In genomic region chr6:44935693-44936300, GRCh38 we compare ENCODE assay signal across 21 cellular contexts.
DNase-seq lines count a peak whose midpoint lies in the region; FAIRE-seq and TF ChIP-seq lines count a peak whose summit lies in the region.
"Had no signal": no experiment of that assay in that cellular context is flagged by ENCODE, and none has a peak within 500 bp of the region (broad histone marks: within the 10 kb centered on the region; RNA-seq: fewer than 3 reads in every experiment).

No MANE protein-coding gene starts in this region.

- H3K4me1 Mint-ChIP-seq in activated CD4-positive, alpha-beta T cell treated with anti-CD3 and anti-CD28 coated beads, Interleukin-2, amount 10 ng/mL, durations not matched to agents 24 days and 14 days, result peaks cover 41% of the 10 kb centered on the region
- H3K4me1 Mint-ChIP-seq in activated naive CD8-positive, alpha-beta T cell (ENCODE audit: low read depth), result peaks cover 65% of the 10 kb centered on the region
- H3K4me1 Mint-ChIP-seq: brain had no signal

- no peaks in the 10 kb centered on the region for H3K27me3 Mint-ChIP-seq in activated CD4-positive, alpha-beta T cell treated with anti-CD3 and anti-CD28 coated beads, Interleukin-2, amount 10 ng/mL, durations not matched to agents 24 days and 14 days
- no peaks in the 10 kb centered on the region for H3K27me3 Mint-ChIP-seq in activated naive CD8-positive, alpha-beta T cell
- H3K27me3 Mint-ChIP-seq: brain, naive B cell had no signal

- H3K36me3 Mint-ChIP-seq in activated CD4-positive, alpha-beta T cell treated with anti-CD3 and anti-CD28 coated beads, Interleukin-2, amount 10 ng/mL, durations not matched to agents 24 days and 14 days (ENCODE audit: low read depth), result peaks cover 17% of the 10 kb centered on the region
- H3K36me3 Mint-ChIP-seq in activated naive CD8-positive, alpha-beta T cell, result peaks cover 15% of the 10 kb centered on the region

- H3K36me3 ChIP-seq in KOPT-K1 (ENCODE audit: insufficient read depth, low read length), result no peaks in the 10 kb centered on the region
- H3K36me3 ChIP-seq: BLaER1 treated with 17β-estradiol and CSF1 and Interleukin-3, amounts not matched to agents 10 nM and 100 nM; Peyer's patch; prostate gland had no signal

- peaks cover 8% of the 10 kb centered on the region for H3K9me3 ChIP-seq in KOPT-K1 (ENCODE audit: insufficient read depth, low read length, poor library complexity, severe bottlenecking)
- H3K9me3 ChIP-seq: Peyer's patch, prostate gland had no signal

- TF ChIP-seq CTCF in D721Med (IDR thresholded peaks at IDR 0.05; ENCODE audit: insufficient read depth, missing control alignments), result no peak
- no peak for TF ChIP-seq CTCF in GM20000 (IDR thresholded peaks at IDR 0.05; ENCODE audit: extremely low read depth, missing control alignments)

- H3K27ac ChIP-seq in KOPT-K1 (ENCODE audit: low read depth, low read length, poor library complexity, severe bottlenecking), result peak overlapping the region; percentile 56
- H3K27ac ChIP-seq: BLaER1 treated with 17β-estradiol and CSF1 and Interleukin-3, amounts not matched to agents 10 nM and 100 nM; prostate gland had no signal

- intact Hi-C loops in activated CD4-positive, alpha-beta T cell treated with anti-CD3 and anti-CD28 coated beads, Interleukin-2, amount 10 ng/mL, durations not matched to agents 24 days and 14 days (cut with micrococcal nuclease), result no loop called here

- H3K4me3 Mint-ChIP-seq in activated CD4-positive, alpha-beta T cell treated with anti-CD3 and anti-CD28 coated beads, Interleukin-2, amount 10 ng/mL, durations not matched to agents 24 days and 14 days, result peak overlapping the region; percentile 53
- H3K4me3 Mint-ChIP-seq in activated naive CD8-positive, alpha-beta T cell, result peak overlapping the region; percentile 31
- H3K4me3 Mint-ChIP-seq: brain, naive B cell had no signal

- peak overlapping the region; percentile 80 for H3K27ac Mint-ChIP-seq in activated CD4-positive, alpha-beta T cell treated with anti-CD3 and anti-CD28 coated beads, Interleukin-2, amount 10 ng/mL, durations not matched to agents 24 days and 14 days
- peak overlapping the region; percentile 87 for H3K27ac Mint-ChIP-seq in activated naive CD8-positive, alpha-beta T cell
- H3K27ac Mint-ChIP-seq: brain had no signal

- FAIRE-seq in D721Med (lab: Jason Lieb, UNC), result no peak
- FAIRE-seq: endothelial cell of umbilical vein, keratinocyte had no signal

- DNase-seq in activated CD4-positive, alpha-beta T cell treated with anti-CD3 and anti-CD28 coated beads, Interleukin-2, amount 10 ng/mL, durations not matched to agents 24 days and 14 days, result peak; percentile 57
- DNase-seq in activated CD4-positive, alpha-beta T cell treated with anti-CD3 and anti-CD28 coated beads for 48 hours, result no peak
- DNase-seq in pons (ENCODE audit: low spot score), result peak; percentile 7
- no peak for DNase-seq in midbrain (lab: John Stamatoyannopoulos, UW)
- no peak for DNase-seq in D721Med (ENCODE audit: insufficient read length, low spot score)
- no peak for DNase-seq in GM20000 (ENCODE audit: low spot score)
- DNase-seq: activated CD4-positive, alpha-beta T cell treated with anti-CD3 and anti-CD28 coated beads, Interleukin-2, amount 50 U/mL, for 1 hour; activated effector memory CD4-positive, alpha-beta T cell treated with anti-CD3 and anti-CD28 coated beads, Interleukin-2, amount 50 U/mL, for 16 hours; cortex of kidney; naive B cell; NCI-H146; NCI-H82; Peyer's patch; T1000 had no signal

- H3K9me3 Mint-ChIP-seq in activated CD4-positive, alpha-beta T cell treated with anti-CD3 and anti-CD28 coated beads, Interleukin-2, amount 10 ng/mL, durations not matched to agents 24 days and 14 days, result peaks cover 3% of the 10 kb centered on the region
- peaks cover 16% of the 10 kb centered on the region for H3K9me3 Mint-ChIP-seq in activated naive CD8-positive, alpha-beta T cell (ENCODE audit: low read depth)

Comparison
In these comparisons a context has a peak if more than half of its experiments do, and no peak if none do; other contexts are left out.
1. DNase-seq: peak in activated CD4-positive, alpha-beta T cell treated with anti-CD3 and anti-CD28 coated beads, Interleukin-2, amount 10 ng/mL, durations not matched to agents 24 days and 14 days (single experiment) and pons (single experiment); none in activated CD4-positive, alpha-beta T cell treated with anti-CD3 and anti-CD28 coated beads for 48 hours (single experiment), midbrain (single experiment), D721Med (single experiment) and GM20000 (single experiment).